In genomic region chr16:87704754-87705353, GRCh38 we compare ENCODE assay signal across 1 cellular context.
TF ChIP-seq lines count a peak whose summit lies in the region.

No MANE protein-coding gene starts in this region.

TF ChIP-seq in GM23338, 12 proteins besides CTCF, POLR2A, EP300 and RAD21 (continued from another document):
- TF ChIP-seq ZNF462 (CRISPR knock-in tag; IDR thresholded peaks at IDR 0.05), result no peak
- no peak for TF ChIP-seq NANOG (IDR thresholded peaks at IDR 0.05; ENCODE audit: borderline replicate concordance)
- TF ChIP-seq, protein P1, sequence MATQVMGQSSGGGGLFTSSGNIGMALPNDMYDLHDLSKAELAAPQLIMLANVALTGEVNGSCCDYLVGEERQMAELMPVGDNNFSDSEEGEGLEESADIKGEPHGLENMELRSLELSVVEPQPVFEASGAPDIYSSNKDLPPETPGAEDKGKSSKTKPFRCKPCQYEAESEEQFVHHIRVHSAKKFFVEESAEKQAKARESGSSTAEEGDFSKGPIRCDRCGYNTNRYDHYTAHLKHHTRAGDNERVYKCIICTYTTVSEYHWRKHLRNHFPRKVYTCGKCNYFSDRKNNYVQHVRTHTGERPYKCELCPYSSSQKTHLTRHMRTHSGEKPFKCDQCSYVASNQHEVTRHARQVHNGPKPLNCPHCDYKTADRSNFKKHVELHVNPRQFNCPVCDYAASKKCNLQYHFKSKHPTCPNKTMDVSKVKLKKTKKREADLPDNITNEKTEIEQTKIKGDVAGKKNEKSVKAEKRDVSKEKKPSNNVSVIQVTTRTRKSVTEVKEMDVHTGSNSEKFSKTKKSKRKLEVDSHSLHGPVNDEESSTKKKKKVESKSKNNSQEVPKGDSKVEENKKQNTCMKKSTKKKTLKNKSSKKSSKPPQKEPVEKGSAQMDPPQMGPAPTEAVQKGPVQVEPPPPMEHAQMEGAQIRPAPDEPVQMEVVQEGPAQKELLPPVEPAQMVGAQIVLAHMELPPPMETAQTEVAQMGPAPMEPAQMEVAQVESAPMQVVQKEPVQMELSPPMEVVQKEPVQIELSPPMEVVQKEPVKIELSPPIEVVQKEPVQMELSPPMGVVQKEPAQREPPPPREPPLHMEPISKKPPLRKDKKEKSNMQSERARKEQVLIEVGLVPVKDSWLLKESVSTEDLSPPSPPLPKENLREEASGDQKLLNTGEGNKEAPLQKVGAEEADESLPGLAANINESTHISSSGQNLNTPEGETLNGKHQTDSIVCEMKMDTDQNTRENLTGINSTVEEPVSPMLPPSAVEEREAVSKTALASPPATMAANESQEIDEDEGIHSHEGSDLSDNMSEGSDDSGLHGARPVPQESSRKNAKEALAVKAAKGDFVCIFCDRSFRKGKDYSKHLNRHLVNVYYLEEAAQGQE (IDR thresholded peaks at IDR 0.05; ENCODE audit: unreplicated experiment), result no peak
- TF ChIP-seq ZNF331 (CRISPR knock-in tag; IDR thresholded peaks at IDR 0.05; ENCODE audit: low read depth), result no peak
- TF ChIP-seq ETS1 (IDR thresholded peaks at IDR 0.05), result no peak
TF ChIP-seq in GM23338: peak in this region for 0.
